Comparison of ENCODE assay signal across 9 cellular contexts in the genomic region with DNA sequence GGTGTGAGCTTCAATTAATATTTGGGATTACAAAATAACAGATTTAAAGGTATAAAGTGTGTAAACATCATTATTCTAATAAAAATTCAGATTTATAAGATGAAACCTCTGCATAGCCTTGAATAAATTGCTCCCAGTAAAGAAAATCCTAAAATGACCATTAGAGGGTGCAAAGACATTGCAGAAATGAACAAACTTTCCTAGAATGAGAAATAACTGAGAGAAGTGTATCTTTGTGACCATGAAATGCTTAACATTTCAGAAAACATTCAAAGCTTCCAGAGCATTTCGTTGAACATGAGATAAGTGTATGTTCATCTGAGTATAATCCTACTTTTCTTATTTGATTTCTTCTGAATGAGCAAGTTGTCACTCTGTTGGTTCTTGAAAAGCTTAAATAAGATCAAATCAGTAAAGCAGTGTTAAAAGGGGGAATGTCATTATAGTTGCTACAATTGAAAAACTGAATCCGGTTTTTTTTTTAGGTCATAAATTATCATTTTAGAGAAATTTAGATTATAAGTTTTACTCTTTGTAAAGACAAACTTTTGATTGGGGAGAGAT. TPM values are rescaled to one million over a fixed set of nuclear protein-coding genes. Genes with fewer than 3 reads are reported as not detected.
DNase-seq lines count a peak whose midpoint lies in the region; ATAC-seq and TF ChIP-seq lines count a peak whose summit lies in the region.
"Had no signal": no experiment of that assay in that cellular context is flagged by ENCODE, and none has a peak within 500 bp of the region (broad histone marks: within the 10 kb centered on the region; RNA-seq: fewer than 3 reads in every experiment).

No MANE protein-coding gene starts in this region.

- H3K4me2 ChIP-seq in Loucy (ENCODE audit: low read depth, low read length, poor library complexity, severe bottlenecking) = no peak overlapping the region
- H3K4me2 ChIP-seq in SK-N-SH = no peak overlapping the region

- no peak overlapping the region for H3K4me3 Mint-ChIP-seq in Caco-2 (ENCODE audit: unreplicated experiment)
- H3K4me3 Mint-ChIP-seq: dendritic cell treated with granulocyte-macrophage colony-stimulating factor and Interleukin-4, amounts not matched to agents 40 ng/mL and 50 ng/mL, for 4 days had no signal

- peak overlapping the region in 1 of 2 experiments; percentile 50; a peak in 2 of 4 replicates for H3K27ac ChIP-seq in SK-N-SH (ENCODE audit: low read depth in 2 of 2, low read length in 1 of 2)

- H3K36me3 ChIP-seq in Caco-2 (ENCODE audit: control insufficient read depth, insufficient read depth, low read length) (no peaks in the 10 kb centered on the region), Loucy (ENCODE audit: insufficient read depth, low read length) (no peaks in the 10 kb centered on the region), SK-N-SH (replicated peaks in 1 of 2; ENCODE audit: control insufficient read depth in 1 of 2, insufficient read depth in 2 of 2, low read length in 1 of 2) (no peaks in the 10 kb centered on the region)

- H3K27me3 ChIP-seq in Caco-2 (replicated peaks; ENCODE audit: control insufficient read depth, insufficient read depth, low read length) (no peaks in the 10 kb centered on the region), Loucy (ENCODE audit: insufficient read depth, low read length, poor library complexity, severe bottlenecking) (no peaks in the 10 kb centered on the region), SK-N-SH (ENCODE audit: insufficient read depth) (no peaks in the 10 kb centered on the region)

- H3F3A ChIP-seq in Loucy (ENCODE audit: low read depth) = no peaks in the 10 kb centered on the region
- H3F3A ChIP-seq in SK-N-SH (replicated peaks; ENCODE audit: insufficient read depth) = no peaks in the 10 kb centered on the region

- ATAC-seq in HG03460 (IDR thresholded peaks at IDR 0.05; ENCODE audit: unreplicated experiment) = no peak
- ATAC-seq in GM18520 (IDR thresholded peaks at IDR 0.05; ENCODE audit: unreplicated experiment) = no peak

- H3K4me1 ChIP-seq in Caco-2 = no peaks in the 10 kb centered on the region
- no peaks in the 10 kb centered on the region for H3K4me1 ChIP-seq in Loucy (ENCODE audit: insufficient read depth, low read length, poor library complexity, severe bottlenecking)
- H3K4me1 ChIP-seq in SK-N-SH (ENCODE audit: control insufficient read depth in 1 of 2, insufficient read depth in 2 of 2, low read depth in 1 of 2, low read length in 1 of 2) = no peaks in the 10 kb centered on the region; a peak in 1 of 4 replicates

- no peaks in the 10 kb centered on the region for H3K9me3 ChIP-seq in Caco-2
- H3K9me3 ChIP-seq in Loucy (ENCODE audit: insufficient read depth, low read depth, low read length) = no peaks in the 10 kb centered on the region
- H3K9me3 ChIP-seq in SK-N-SH = no peaks in the 10 kb centered on the region

- H3K9ac ChIP-seq in Loucy (ENCODE audit: low read depth, low read length, poor library complexity, severe bottlenecking) (no peak overlapping the region), SK-N-SH (no peak overlapping the region)

- H3K9me2 ChIP-seq in Loucy (replicated peaks; ENCODE audit: low read depth, low read length) (no peaks in the 10 kb centered on the region), SK-N-SH (no peaks in the 10 kb centered on the region)

- CTCF ChIA-PET in Caco-2 (lab: Charles Lee) (interaction anchor here (0.7 to 1.2 kb wide), 3 partner anchors 27 to 221 kb away, joined by 3 to 5 read pairs (median 5); no protein-coding TSS in a partner anchor), SK-N-SH (lab: Yijun Ruan, JAX) (interaction anchor here (0.6 to 5.0 kb wide), 34 partner anchors 8 to 1191 kb away, joined by 3 to 44 read pairs (median 3); no protein-coding TSS in a partner anchor)

- TF ChIP-seq RAD21 in SK-N-SH (IDR thresholded peaks at IDR 0.05; ENCODE audit: low read length) = peak; percentile 90

- H3K4me3 ChIP-seq in Caco-2 (ENCODE audit: low read depth, low read length) (no peak overlapping the region), Loucy (ENCODE audit: low read length, poor library complexity, severe bottlenecking) (no peak overlapping the region), SK-N-SH (ENCODE audit: low read depth in 2 of 2, low read length in 1 of 2) (no peak overlapping the region; a peak in 1 of 4 replicates)

- BruUV-seq in Caco-2 (replicated peaks; lab: Mats Ljungman, UMichigan) = no TSS peak

- no peaks in the 10 kb centered on the region for H3K36me3 Mint-ChIP-seq in Caco-2 (ENCODE audit: insufficient read depth, unreplicated experiment)

- peaks cover 13% of the 10 kb centered on the region for H3K27me3 Mint-ChIP-seq in Caco-2 (ENCODE audit: insufficient read depth, unreplicated experiment)
- H3K27me3 Mint-ChIP-seq: dendritic cell treated with granulocyte-macrophage colony-stimulating factor and Interleukin-4, amounts not matched to agents 40 ng/mL and 50 ng/mL, for 4 days had no signal

- H3K4me1 Mint-ChIP-seq in Caco-2 (ENCODE audit: low read depth, unreplicated experiment) = no peaks in the 10 kb centered on the region

- WGBS in SK-N-SH (ENCODE audit: low lambda C conversion rate) = 9% methylated on average over 2 of the region's 2 CpGs

- POLR2A ChIA-PET in Caco-2 (lab: Charles Lee) (no interaction called here), SK-N-SH (lab: Yijun Ruan, JAX) (no interaction called here)

- H3K27ac Mint-ChIP-seq in Caco-2 (ENCODE audit: unreplicated experiment) = no peak overlapping the region
- H3K27ac Mint-ChIP-seq: dendritic cell treated with granulocyte-macrophage colony-stimulating factor and Interleukin-4, amounts not matched to agents 40 ng/mL and 50 ng/mL, for 4 days had no signal

- H3K79me2 ChIP-seq in Loucy (ENCODE audit: insufficient read depth, low read length) (no peaks in the 10 kb centered on the region), SK-N-SH (ENCODE audit: insufficient read depth) (no peaks in the 10 kb centered on the region)

- DNase-seq in Caco-2 (no peak), SK-N-SH (peak; percentile 36), inferior parietal cortex (ENCODE audit: extremely low spot score) (peak; percentile 79), hypothalamus (lab: John Stamatoyannopoulos, UW) (no peak)
- DNase-seq in effector CD4-positive, alpha-beta T cell = no peak

- H2AFZ ChIP-seq in Loucy (ENCODE audit: low read length) (no peak overlapping the region), SK-N-SH (ENCODE audit: low read depth) (no peak overlapping the region)

- TF ChIP-seq CTCF in Caco-2 (IDR thresholded peaks at IDR 0.05; ENCODE audit: insufficient read depth in 1 of 2, low read depth in 1 of 2, low read length in 1 of 2, severe bottlenecking in 1 of 2, unreplicated experiment in 1 of 2) (peak; percentile 30 to 46), Loucy (conservative IDR thresholded peaks at IDR 0.05; ENCODE audit: low read length) (peak; percentile 45), SK-N-SH (IDR thresholded peaks at IDR 0.05) (peak; percentile 77)

- no peak for TF ChIP-seq EP300 in SK-N-SH (IDR thresholded peaks at IDR 0.05; ENCODE audit: borderline replicate concordance in 1 of 2, low read depth in 1 of 2, low read length in 1 of 2)

- no peaks in the 10 kb centered on the region for H4K20me1 ChIP-seq in Loucy (ENCODE audit: insufficient read depth, low read length, poor library complexity, severe bottlenecking)
- H4K20me1 ChIP-seq in SK-N-SH (ENCODE audit: insufficient read depth) = no peaks in the 10 kb centered on the region

- no peaks in the 10 kb centered on the region for H3K9me3 Mint-ChIP-seq in Caco-2 (ENCODE audit: unreplicated experiment)
- H3K9me3 Mint-ChIP-seq: dendritic cell treated with granulocyte-macrophage colony-stimulating factor and Interleukin-4, amounts not matched to agents 40 ng/mL and 50 ng/mL, for 4 days had no signal

- intact Hi-C loops in Caco-2 (cut with micrococcal nuclease; ENCODE audit: unreplicated experiment) = loop anchor here (2.0 kb wide), 1 partner anchor 592 kb away; no protein-coding TSS in a partner anchor

TF ChIP-seq in SK-N-SH, 30 proteins besides CTCF, POLR2A, EP300 and RAD21:
- TF ChIP-seq POLR2AphosphoS5 (IDR thresholded peaks at IDR 0.05; ENCODE audit: low read depth, low read length) = no peak
- no peak for TF ChIP-seq TAF1 (IDR thresholded peaks at IDR 0.05; ENCODE audit: borderline replicate concordance, low read depth, low read length)
- peak; percentile 56 for TF ChIP-seq SMC3 (IDR thresholded peaks at IDR 0.05; ENCODE audit: low read depth, low read length)
- TF ChIP-seq FOXJ3 (CRISPR knock-in tag; IDR thresholded peaks at IDR 0.05) = no peak
- TF ChIP-seq TEAD4 (IDR thresholded peaks at IDR 0.05; ENCODE audit: borderline replicate concordance, insufficient read depth) = no peak
- no peak for TF ChIP-seq YY1 (IDR thresholded peaks at IDR 0.05; ENCODE audit: low read depth)
- TF ChIP-seq NFIC (IDR thresholded peaks at IDR 0.05; ENCODE audit: borderline replicate concordance) = no peak

RNA-seq across cellular contexts. Expression of a gene that starts 24.7 kb away (rescaled TPM):
- 12.3 and 12.9 TPM in 2 replicates for total RNA-seq in Caco-2 (2022)
- polyA plus RNA-seq in SK-N-SH (2012; rRNA removed) = 4.9 and 8.1 TPM in 2 replicates
- polyA plus RNA-seq in SK-N-SH (2012; cell fraction: cytosol; rRNA removed) = 6.6 and 8.0 TPM in 2 replicates
- polyA plus RNA-seq in SK-N-SH (2012; cell fraction: nucleus; rRNA removed) = 4.8 and 15.4 TPM in 2 replicates

Comparison
In these comparisons a context has a peak if more than half of its experiments do, and no peak if none do; other contexts are left out.
1. DNase-seq: peak in SK-N-SH (single experiment) and inferior parietal cortex (single experiment); none in Caco-2 (0 of 2), hypothalamus (0 of 51) and effector CD4-positive, alpha-beta T cell (single experiment).
2. Peak in every context shown above with its lines, with median percentiles within 50 percentile points of each other: CTCF ChIP-seq.